ENCODE assay signal across 8 cellular contexts in genomic region chr7:379456-380225, GRCh38.
A peak's percentile ranks its signal among the peaks of the same experiment; 100 is the strongest.
DNase-seq lines count a peak whose midpoint lies in the region; ATAC-seq, FAIRE-seq and TF ChIP-seq lines count a peak whose summit lies in the region.

No MANE protein-coding gene starts in this region.

- H3K4me1 Mint-ChIP-seq in CD4-positive, CD25-positive, alpha-beta regulatory T cell: peaks cover 0 to 30% (median 17%) of the 10 kb centered on the region in 4 donors
- H3K4me1 Mint-ChIP-seq in IgD-negative memory B cell (peaks cover 4 to 17% (median 17%) of the 10 kb centered on the region in 3 donors), neural crest cell (peaks cover 4% of the 10 kb centered on the region)

- ATAC-seq in CD4-positive, CD25-positive, alpha-beta regulatory T cell (ENCODE audit: low read depth in 2 of 2): no peak
- peak; percentile 28 for ATAC-seq in gastroesophageal sphincter
- ATAC-seq in GM21526 (IDR thresholded peaks at IDR 0.05; ENCODE audit: low FRiP score, unreplicated experiment): no peak

- H3K9me3 Mint-ChIP-seq in CD4-positive, CD25-positive, alpha-beta regulatory T cell: peaks cover 0 to 18% (median 3%) of the 10 kb centered on the region in 7 donors
- H3K9me3 Mint-ChIP-seq in IgD-negative memory B cell: peaks cover 4 to 17% (median 10%) of the 10 kb centered on the region in 3 donors
- H3K9me3 Mint-ChIP-seq in neural crest cell: peaks cover 4% of the 10 kb centered on the region

- peaks cover 12 to 14% of the 10 kb centered on the region in 2 experiments for H3K9me3 ChIP-seq in CD4-positive, CD25-positive, alpha-beta regulatory T cell (ENCODE audit: control insufficient read depth in 2 of 2, low read length in 2 of 2)
- peaks cover 0 to 29% (median 0%) of the 10 kb centered on the region in 3 donors for H3K9me3 ChIP-seq in gastroesophageal sphincter

- H3K4me1 ChIP-seq in CD4-positive, CD25-positive, alpha-beta regulatory T cell (ENCODE audit: control insufficient read depth, insufficient read depth, low read length, poor library complexity, severe bottlenecking): peaks cover 28% of the 10 kb centered on the region
- H3K4me1 ChIP-seq in gastroesophageal sphincter: peaks cover 0 to 16% (median 10%) of the 10 kb centered on the region in 3 donors

- no peaks in the 10 kb centered on the region for H3K36me3 Mint-ChIP-seq in CD4-positive, CD25-positive, alpha-beta regulatory T cell
- H3K36me3 Mint-ChIP-seq in IgD-negative memory B cell (peaks cover 2% of the 10 kb centered on the region), neural crest cell (ENCODE audit: low read depth) (peaks cover 6% of the 10 kb centered on the region)

- TF ChIP-seq CTCF in gastroesophageal sphincter (IDR thresholded peaks at IDR 0.05): no peak
- no peak for TF ChIP-seq CTCF in neural crest cell (conservative IDR thresholded peaks at IDR 0.05)

- H3K27ac Mint-ChIP-seq in CD4-positive, CD25-positive, alpha-beta regulatory T cell: no peak overlapping the region
- H3K27ac Mint-ChIP-seq in IgD-negative memory B cell (no peak overlapping the region), neural crest cell (ENCODE audit: unreplicated experiment) (no peak overlapping the region)

- TF ChIP-seq EP300 in gastroesophageal sphincter (IDR thresholded peaks at IDR 0.05): no peak

- H3K27ac ChIP-seq in CD4-positive, CD25-positive, alpha-beta regulatory T cell (ENCODE audit: insufficient read depth, low read length, poor library complexity, severe bottlenecking): no peak overlapping the region
- no peak overlapping the region for H3K27ac ChIP-seq in gastroesophageal sphincter

- H3K36me3 ChIP-seq in CD4-positive, CD25-positive, alpha-beta regulatory T cell (ENCODE audit: control insufficient read depth, insufficient read depth, low read length): no peaks in the 10 kb centered on the region
- H3K36me3 ChIP-seq in gastroesophageal sphincter: no peaks in the 10 kb centered on the region

- DNase-seq in CD4-positive, CD25-positive, alpha-beta regulatory T cell: peak in 1 of 3 donors; percentile 0
- DNase-seq in neural crest cell (ENCODE audit: low read depth, low spot score) (no peak), NCI-H187 treated with DMSO at 0.1 percent for 48 hours (lab: John Stamatoyannopoulos, UW) (no peak), H54 (ENCODE audit: insufficient read length, low spot score) (no peak)
- DNase-seq in stimulated activated CD4-positive, alpha-beta T cell treated with anti-CD3 and anti-CD28 coated beads, Interleukin-15, amount 100 ng/mL, for 24 hours: no peak

- H3K4me3 ChIP-seq in CD4-positive, CD25-positive, alpha-beta regulatory T cell (ENCODE audit: low read depth, low read length): no peak overlapping the region
- peak overlapping the region in 1 of 2 donors; percentile 42 for H3K4me3 ChIP-seq in gastroesophageal sphincter

- no peaks in the 10 kb centered on the region for H3K27me3 ChIP-seq in CD4-positive, CD25-positive, alpha-beta regulatory T cell (ENCODE audit: control insufficient read depth, insufficient read depth, low read length)
- peaks cover 39% of the 10 kb centered on the region for H3K27me3 ChIP-seq in gastroesophageal sphincter

- no peak for TF ChIP-seq POLR2A in gastroesophageal sphincter (IDR thresholded peaks at IDR 0.05)
- TF ChIP-seq POLR2A in H54 (IDR thresholded peaks at IDR 0.05; ENCODE audit: low read depth, low read length): no peak

- 15% methylated on average over 4 of the region's 51 CpGs; no CpG with 5 or more reads in 1 of the 2 donors for WGBS in gastroesophageal sphincter (ENCODE audit: low coverage in 1 of 2), 2 donors

- no peak for FAIRE-seq in H54 (lab: Jason Lieb, UNC)

- peaks cover 11% of the 10 kb centered on the region for H3K27me3 Mint-ChIP-seq in CD4-positive, CD25-positive, alpha-beta regulatory T cell
- H3K27me3 Mint-ChIP-seq in IgD-negative memory B cell: peaks cover 7% of the 10 kb centered on the region
- peaks cover 34% of the 10 kb centered on the region for H3K27me3 Mint-ChIP-seq in neural crest cell (ENCODE audit: low read depth)

- peak overlapping the region in 3 of 4 donors; percentile 15 to 71 (median 69) for H3K4me3 Mint-ChIP-seq in CD4-positive, CD25-positive, alpha-beta regulatory T cell
- H3K4me3 Mint-ChIP-seq in IgD-negative memory B cell (peak overlapping the region; percentile 28 to 90 (median 80)), neural crest cell (peak overlapping the region; percentile 47)
